ENCODE assay signal across 17 cellular contexts in the genomic region with DNA sequence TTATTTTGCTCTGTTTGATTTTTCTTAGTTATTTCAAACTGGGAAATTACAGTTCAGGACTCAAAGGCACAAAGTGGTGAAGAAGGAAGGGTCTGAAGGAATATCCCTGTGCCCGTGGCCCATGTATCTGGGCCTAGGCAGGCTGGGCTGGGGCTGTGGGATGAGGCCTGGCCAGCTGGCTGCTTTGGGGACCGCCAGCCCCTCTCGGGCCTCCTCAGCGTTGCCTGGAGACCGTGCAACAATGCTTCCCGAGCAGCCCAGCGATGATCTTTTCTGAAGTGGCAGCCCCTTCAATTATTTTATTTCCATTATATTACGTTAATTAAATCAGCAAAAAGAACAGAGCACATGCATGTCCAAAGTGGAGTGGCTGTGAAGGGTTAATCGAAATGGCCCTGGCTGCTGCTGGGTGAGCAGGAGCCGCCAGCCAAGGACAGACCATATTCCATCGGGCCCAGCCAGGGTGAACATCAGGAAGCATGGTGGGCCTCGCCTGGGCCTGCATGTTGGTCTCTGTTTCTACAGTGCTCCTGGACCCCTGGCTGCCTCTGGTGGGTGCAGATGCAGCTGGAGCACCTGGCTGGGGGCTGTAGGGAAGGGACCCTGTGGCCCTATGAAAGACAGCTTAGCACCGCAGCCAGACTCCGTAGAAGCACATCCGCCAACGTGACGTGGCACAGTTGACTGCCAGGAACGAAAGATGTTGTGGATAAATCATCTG.
DNase-seq lines count a peak whose midpoint lies in the region; ATAC-seq, FAIRE-seq and TF ChIP-seq lines count a peak whose summit lies in the region.
"Had no signal": no experiment of that assay in that cellular context is flagged by ENCODE, and none has a peak within 500 bp of the region (broad histone marks: within the 10 kb centered on the region; RNA-seq: fewer than 3 reads in every experiment).

No MANE protein-coding gene starts in this region.

- no peak overlapping the region for H2AFZ ChIP-seq in HepG2 (ENCODE audit: low read length)
- H2AFZ ChIP-seq in neuronal stem cell (ENCODE audit: low read length), result peak overlapping the region; percentile 62

- H3K27ac ChIP-seq in HepG2 (ENCODE audit: extremely low read length, insufficient read depth, low read length), result no peak overlapping the region
- no peak overlapping the region for H3K27ac ChIP-seq in right lobe of liver
- peak overlapping the region; percentile 78 for H3K27ac ChIP-seq in endodermal cell (ENCODE audit: low read depth, low read length)
- no peak overlapping the region for H3K27ac ChIP-seq in neuronal stem cell (replicated peaks; ENCODE audit: low read length)
- H3K27ac ChIP-seq: A549, HL-60 had no signal

- H3K9ac ChIP-seq in HepG2 (ENCODE audit: insufficient read depth, low read depth, low read length), result no peak overlapping the region
- no peak overlapping the region for H3K9ac ChIP-seq in endodermal cell (ENCODE audit: extremely low read depth, low read length, poor library complexity, severe bottlenecking)
- H3K9ac ChIP-seq in neuronal stem cell (ENCODE audit: low read depth, low read length, poor library complexity), result no peak overlapping the region

- no peak overlapping the region for H3K4me3 ChIP-seq in HepG2 (replicated peaks in 1 of 3; ENCODE audit: insufficient read depth in 1 of 3, low read depth in 2 of 3, low read length in 3 of 3)
- no peak overlapping the region for H3K4me3 ChIP-seq in right lobe of liver
- H3K4me3 ChIP-seq in endodermal cell (ENCODE audit: low read length), result no peak overlapping the region
- no peak overlapping the region for H3K4me3 ChIP-seq in neuronal stem cell (ENCODE audit: low read length in 2 of 2)
- no peak overlapping the region for H3K4me3 ChIP-seq in mucosa of descending colon
- H3K4me3 ChIP-seq: A549 had no signal

- no peaks in the 10 kb centered on the region for H3K27me3 Mint-ChIP-seq in endodermal cell (ENCODE audit: insufficient read depth)

- H3K79me1 ChIP-seq in neuronal stem cell (ENCODE audit: low read depth, low read length), result no peaks in the 10 kb centered on the region

- in situ Hi-C loops in HepG2 (cut with HindIII; ENCODE audit: extremely low pct_ligation_motif_present, low pct_unique_long_range_greater_than_20kb), result no loop called here

- peak overlapping the region; percentile 26 for H3K27ac Mint-ChIP-seq in endodermal cell
- H3K27ac Mint-ChIP-seq: CD14-positive monocyte; CD8-positive, alpha-beta memory T cell had no signal

- H3K9me3 ChIP-seq in HepG2 (ENCODE audit: low read length) (no peaks in the 10 kb centered on the region), right lobe of liver (no peaks in the 10 kb centered on the region), endodermal cell (ENCODE audit: control insufficient read depth, low read length) (no peaks in the 10 kb centered on the region), neuronal stem cell (replicated peaks in 1 of 2; ENCODE audit: control insufficient read depth in 2 of 2, insufficient read depth in 1 of 2, low read depth in 1 of 2, low read length in 2 of 2) (no peaks in the 10 kb centered on the region), mucosa of descending colon (no peaks in the 10 kb centered on the region)
- H3K9me3 ChIP-seq: A549, Caco-2 had no signal

- H3K18ac ChIP-seq in neuronal stem cell (ENCODE audit: low read length), result peak overlapping the region; percentile 89

- BruUV-seq in HepG2 (replicated peaks; lab: Mats Ljungman, UMichigan), result no TSS peak

- H3K27me3 ChIP-seq in HepG2 (ENCODE audit: control insufficient read depth in 1 of 2, insufficient read depth in 2 of 2, low read length in 2 of 2), result peaks cover 3 to 12% of the 10 kb centered on the region in 2 experiments; a peak in 3 of 5 replicates
- no peaks in the 10 kb centered on the region for H3K27me3 ChIP-seq in right lobe of liver
- H3K27me3 ChIP-seq in endodermal cell (ENCODE audit: control insufficient read depth, insufficient read depth, low read length, poor library complexity, severe bottlenecking), result no peaks in the 10 kb centered on the region
- H3K27me3 ChIP-seq in neuronal stem cell (ENCODE audit: control insufficient read depth in 3 of 3, insufficient read depth in 3 of 3, low read depth in 1 of 3, low read length in 3 of 3), result no peaks in the 10 kb centered on the region

- H4K8ac ChIP-seq in neuronal stem cell (ENCODE audit: low read depth, low read length), result no peak overlapping the region

- H2BK15ac ChIP-seq in neuronal stem cell (ENCODE audit: low read length), result peak overlapping the region; percentile 13

- no peaks in the 10 kb centered on the region for H3K4me1 ChIP-seq in HepG2 (ENCODE audit: insufficient read depth, low read length)
- H3K4me1 ChIP-seq in right lobe of liver, result no peaks in the 10 kb centered on the region
- H3K4me1 ChIP-seq in endodermal cell (ENCODE audit: control insufficient read depth, insufficient read depth, low read length), result peaks cover 6% of the 10 kb centered on the region
- H3K4me1 ChIP-seq in neuronal stem cell (ENCODE audit: control insufficient read depth in 2 of 2, insufficient read depth in 1 of 2, low read depth in 1 of 2, low read length in 2 of 2), result peaks cover 21 to 40% of the 10 kb centered on the region in 2 donors
- no peaks in the 10 kb centered on the region for H3K4me1 ChIP-seq in mucosa of descending colon (ENCODE audit: low read depth)
- H3K4me1 ChIP-seq: A549 had no signal

- no peak for FAIRE-seq in HepG2 (lab: Jason Lieb, UNC)
- FAIRE-seq: A549, GM12892, GM19239, H54 had no signal

- no peak overlapping the region for H4K91ac ChIP-seq in neuronal stem cell (ENCODE audit: low read depth, low read length, poor library complexity)

- no peak overlapping the region for H2BK120ac ChIP-seq in neuronal stem cell (ENCODE audit: low read depth, low read length)

- peak overlapping the region; percentile 26 for H3K4ac ChIP-seq in neuronal stem cell (ENCODE audit: low read length)

- TF ChIP-seq EP300 in HepG2 (IDR thresholded peaks at IDR 0.05; ENCODE audit: low read depth in 2 of 2, low read length in 2 of 2) (no peak), HepG2 (CRISPR knock-in tag; IDR thresholded peaks at IDR 0.05; ENCODE audit: borderline replicate concordance) (no peak)

- H3K36me3 ChIP-seq in HepG2 (replicated peaks in 1 of 2; ENCODE audit: control insufficient read depth in 1 of 2, insufficient read depth in 2 of 2, low read length in 2 of 2), result no peaks in the 10 kb centered on the region
- H3K36me3 ChIP-seq in right lobe of liver, result no peaks in the 10 kb centered on the region
- no peaks in the 10 kb centered on the region for H3K36me3 ChIP-seq in endodermal cell (ENCODE audit: control insufficient read depth, insufficient read depth, low read length)
- no peaks in the 10 kb centered on the region for H3K36me3 ChIP-seq in neuronal stem cell (replicated peaks in 1 of 2; ENCODE audit: control insufficient read depth in 2 of 2, insufficient read depth in 2 of 2, low read length in 2 of 2)
- H3K36me3 ChIP-seq in mucosa of descending colon (ENCODE audit: low read depth), result no peaks in the 10 kb centered on the region

- intact Hi-C loops in HepG2 (cut with micrococcal nuclease; ENCODE audit: unreplicated experiment), result loop anchor here (2.0 kb wide), 1 partner anchor 57 kb away; no protein-coding TSS in a partner anchor
- intact Hi-C loops in right lobe of liver (cut with DNase I), result no loop called here
- intact Hi-C loops in mucosa of descending colon (cut with DNase I, micrococcal nuclease), result no loop called here

- DNase-seq in HepG2 (ENCODE audit: low spot score) (no peak), right lobe of liver (no peak), endodermal cell (no peak), neuronal stem cell (ENCODE audit: low spot score) (no peak), mucosa of descending colon (no peak)
- DNase-seq: Caco-2; CD8-positive, alpha-beta memory T cell; DND-41; GDM1 had no signal

- CTCF ChIA-PET in HepG2 (lab: Yijun Ruan, JAX; ENCODE audit: low intra/inter-chr PET ratio, low total read pairs), result no interaction called here

- no peaks in the 10 kb centered on the region for H3K9me3 Mint-ChIP-seq in endodermal cell

- peak overlapping the region; percentile 69 for H3K23ac ChIP-seq in neuronal stem cell (ENCODE audit: low read depth, low read length, poor library complexity)

- H3K4me3 Mint-ChIP-seq in endodermal cell, result no peak overlapping the region
- H3K4me3 Mint-ChIP-seq: CD14-positive monocyte; CD8-positive, alpha-beta memory T cell had no signal

- no peaks in the 10 kb centered on the region for H3K79me2 ChIP-seq in HepG2 (ENCODE audit: insufficient read depth, low read length)

- no peak overlapping the region for H3K14ac ChIP-seq in neuronal stem cell (ENCODE audit: low read length)

- H4K20me1 ChIP-seq in HepG2 (ENCODE audit: insufficient read depth, low read length), result no peaks in the 10 kb centered on the region

- TF ChIP-seq CTCF in HepG2 (CRISPR knock-in tag; IDR thresholded peaks at IDR 0.05) (no peak), right lobe of liver (IDR thresholded peaks at IDR 0.05) (no peak), endodermal cell (conservative IDR thresholded peaks at IDR 0.05) (no peak), mucosa of descending colon (IDR thresholded peaks at IDR 0.05) (no peak)

- H2BK12ac ChIP-seq in neuronal stem cell (ENCODE audit: low read length), result peak overlapping the region; percentile 53

- H3K36me3 Mint-ChIP-seq in endodermal cell (ENCODE audit: low read depth), result no peaks in the 10 kb centered on the region
- H3K36me3 Mint-ChIP-seq: CD14-positive monocyte; CD8-positive, alpha-beta memory T cell had no signal

- WGBS in HepG2 (ENCODE audit: low lambda C conversion rate), result 64% methylated on average over 17 of the region's 18 CpGs
- 77% methylated on average over 12 of the region's 18 CpGs for WGBS in right lobe of liver (ENCODE audit: insufficient coverage, low coverage, low lambda C conversion rate, missing lambda C conversion rate)
- WGBS in endodermal cell (ENCODE audit: insufficient coverage in 1 of 2, insufficient read length in 1 of 2), 2 experiments, result 91% methylated on average over 10 to 18 of the region's 18 CpGs
- WGBS in neuronal stem cell (ENCODE audit: extremely low coverage in 2 of 2, insufficient read length in 2 of 2, insufficient replicate concordance in 1 of 2), 2 donors, result no CpG with 5 or more reads among the region's 18 CpGs

- ATAC-seq in HepG2, result no peak
- no peak for ATAC-seq in right lobe of liver
- ATAC-seq in mucosa of descending colon, result no peak
- no peak for ATAC-seq in GM21423 (IDR thresholded peaks at IDR 0.05; ENCODE audit: unreplicated experiment)
- ATAC-seq: A549, HCT116 had no signal

- TF ChIP-seq RAD21 in HepG2 (CRISPR knock-in tag; IDR thresholded peaks at IDR 0.05), result no peak

- H3K4me1 Mint-ChIP-seq in endodermal cell, result peaks cover 21% of the 10 kb centered on the region
- H3K4me1 Mint-ChIP-seq: CD14-positive monocyte; CD8-positive, alpha-beta memory T cell had no signal

- POLR2A ChIA-PET in HepG2 (lab: Yijun Ruan, JAX), result no interaction called here

- no peak overlapping the region for H3K4me2 ChIP-seq in HepG2 (ENCODE audit: low read depth, low read length)
- no peak overlapping the region for H3K4me2 ChIP-seq in neuronal stem cell (ENCODE audit: insufficient read depth, low read length, poor library complexity, severe bottlenecking)
- H3K4me2 ChIP-seq: A549 had no signal

- H2BK5ac ChIP-seq in neuronal stem cell (ENCODE audit: low read length), result peak overlapping the region; percentile 67

- TF ChIP-seq POLR2A in HepG2 (IDR thresholded peaks at IDR 0.05; ENCODE audit: insufficient read depth in 1 of 2, low read depth in 2 of 2, low read length in 2 of 2) (no peak), right lobe of liver (IDR thresholded peaks at IDR 0.05) (no peak)

- no peak overlapping the region for H2AK5ac ChIP-seq in neuronal stem cell (ENCODE audit: low read depth, low read length)
